In the genomic region with DNA sequence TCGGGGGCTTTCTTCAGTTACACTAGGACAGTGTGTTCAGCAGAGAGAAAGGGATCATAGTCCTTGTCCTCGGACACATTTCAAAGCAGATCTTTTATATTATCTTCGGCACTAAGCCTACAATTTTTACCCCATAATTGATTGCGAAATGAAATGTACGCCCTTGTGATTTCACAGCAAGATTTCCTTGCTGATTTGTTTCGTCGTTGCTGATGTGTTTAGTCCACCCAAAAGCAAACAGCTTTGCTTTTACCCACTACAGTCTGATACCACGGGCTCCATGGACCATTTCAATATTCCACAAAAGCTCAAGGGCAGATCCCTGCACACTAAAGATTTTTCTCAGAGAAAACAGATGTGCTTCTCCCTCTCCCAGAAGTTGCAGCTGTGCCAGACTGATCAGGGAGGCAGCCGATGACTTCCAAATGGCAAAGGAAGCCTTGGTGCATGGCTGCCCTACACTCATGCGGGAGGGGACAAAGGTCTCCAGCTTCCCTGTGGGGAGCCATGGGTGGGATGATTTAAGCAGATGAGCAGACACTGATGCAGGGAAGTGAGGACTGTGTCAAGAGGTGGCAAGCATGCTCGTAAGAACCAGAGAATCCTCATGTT, we compare ENCODE assay signal across 10 cellular contexts.
DNase-seq lines count a peak whose midpoint lies in the region; ATAC-seq and TF ChIP-seq lines count a peak whose summit lies in the region.
"Had no signal": no experiment of that assay in that cellular context is flagged by ENCODE, and none has a peak within 500 bp of the region (broad histone marks: within the 10 kb centered on the region; RNA-seq: fewer than 3 reads in every experiment).

No MANE protein-coding gene starts in this region.

- peak overlapping the region; percentile 30 to 46 for H3K9ac ChIP-seq in colonic mucosa (ENCODE audit: low read depth in 2 of 2, low read length in 2 of 2)

- peak; percentile 60 to 67 (median 64) for ATAC-seq in right lobe of liver

- TF ChIP-seq CTCF in colonic mucosa (IDR thresholded peaks at IDR 0.05) (no peak), right lobe of liver (IDR thresholded peaks at IDR 0.05) (no peak), stomach (IDR thresholded peaks at IDR 0.05) (no peak)

- no peak for TF ChIP-seq POLR2A in right lobe of liver (IDR thresholded peaks at IDR 0.05)
- no peak for TF ChIP-seq POLR2A in stomach (IDR thresholded peaks at IDR 0.05)

- H3K27me3 ChIP-seq in colonic mucosa (no peaks in the 10 kb centered on the region), right lobe of liver (no peaks in the 10 kb centered on the region), stomach (no peaks in the 10 kb centered on the region)

- peak; percentile 17 for DNase-seq in LoVo (ENCODE audit: low spot score)
- no peak for DNase-seq in colonic mucosa
- DNase-seq in right lobe of liver: peak in 1 of 3 donors; percentile 27
- DNase-seq in stomach: no peak
- DNase-seq in NCI-H524 (lab: John Stamatoyannopoulos, UW): no peak
- no peak for DNase-seq in NCI-H82 (lab: John Stamatoyannopoulos, UW)
- DNase-seq in NCI-H2171 (lab: John Stamatoyannopoulos, UW): no peak
- no peak for DNase-seq in stimulated activated CD4-positive, alpha-beta T cell treated with anti-CD3 and anti-CD28 coated beads, Interleukin-1b, Interleukin-23, amount 100 ng/mL, for 48 hours
- DNase-seq: activated CD4-positive, alpha-beta T cell treated with anti-CD3 and anti-CD28 coated beads, Interleukin-2, amount 50 U/mL, for 48 hours; stimulated activated CD4-positive, alpha-beta T cell treated with anti-CD3 and anti-CD28 coated beads, Interleukin-2, amount 100 ng/mL, for 24 hours had no signal

- H3K36me3 ChIP-seq in colonic mucosa (no peaks in the 10 kb centered on the region), right lobe of liver (no peaks in the 10 kb centered on the region), stomach (peaks cover 0 to 20% (median 18%) of the 10 kb centered on the region in 4 donors)

- H3K4me1 ChIP-seq in colonic mucosa (no peaks in the 10 kb centered on the region), right lobe of liver (peaks cover 0 to 46% (median 9%) of the 10 kb centered on the region in 4 donors), stomach (peaks cover 22 to 71% (median 47%) of the 10 kb centered on the region in 4 donors)

- WGBS in right lobe of liver (ENCODE audit: insufficient coverage, low coverage, low lambda C conversion rate, missing lambda C conversion rate): 27% methylated on average over 10 of the region's 11 CpGs
- WGBS in stomach, 5 donors: 45 to 62% (median 61%) methylated on average over 10 to 11 of the region's 11 CpGs

- no peak for TF ChIP-seq EP300 in stomach (IDR thresholded peaks at IDR 0.05)

- no peak overlapping the region for H3K4me3 ChIP-seq in colonic mucosa
- no peak overlapping the region for H3K4me3 ChIP-seq in right lobe of liver
- H3K4me3 ChIP-seq in stomach: no peak overlapping the region

- H3K27ac ChIP-seq in colonic mucosa (no peak overlapping the region), right lobe of liver (peak overlapping the region; percentile 5 to 68 (median 37)), stomach (peak overlapping the region; percentile 9 to 81 (median 71))

- H3K9me3 ChIP-seq in colonic mucosa: no peaks in the 10 kb centered on the region
- no peaks in the 10 kb centered on the region for H3K9me3 ChIP-seq in right lobe of liver
- no peaks in the 10 kb centered on the region for H3K9me3 ChIP-seq in stomach

- intact Hi-C loops in colonic mucosa (cut with DNase I) (no loop called here), right lobe of liver (cut with DNase I) (no loop called here), stomach (cut with DNase I; ENCODE audit: low total_unique reads) (no loop called here)
